Comparison of ENCODE assay signal across 5 cellular contexts in the genomic region with DNA sequence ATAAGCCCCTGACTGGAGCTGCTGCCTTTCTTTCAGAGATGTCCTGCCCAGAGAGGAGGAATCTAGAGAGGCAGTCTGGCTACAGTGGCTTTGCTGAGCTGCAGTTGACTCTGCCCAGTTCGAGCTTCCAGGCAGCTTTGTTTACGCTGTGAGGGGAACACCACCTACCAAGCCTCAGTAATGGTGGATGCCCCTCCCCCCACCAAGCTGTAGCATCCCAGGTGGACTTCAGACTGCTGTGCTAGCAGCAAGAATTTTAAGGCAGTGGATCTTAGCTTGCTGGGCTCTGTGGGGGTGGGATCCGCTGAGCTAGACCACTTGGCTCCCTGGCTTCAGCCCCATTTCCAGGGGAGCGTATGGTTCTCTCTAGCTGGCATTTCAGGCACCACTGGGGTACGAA. TPM values are rescaled to one million over a fixed set of nuclear protein-coding genes. Genes with fewer than 3 reads are reported as not detected.
DNase-seq lines count a peak whose midpoint lies in the region; ATAC-seq, FAIRE-seq and TF ChIP-seq lines count a peak whose summit lies in the region.
"Not testable (repeated sequence)": the region's sequence is repeated elsewhere in the genome, so short reads cannot be mapped to it uniquely, and the experiment has no call there.

No MANE protein-coding gene starts in this region.

- H3K79me2 ChIP-seq in GM23338 (replicated peaks; ENCODE audit: insufficient read depth); HepG2 (ENCODE audit: insufficient read depth, low read length): not testable (repeated sequence)

- POLR2A ChIA-PET in WTC11 (lab: Charles Lee): interaction anchor here (1.2 kb wide), 1 partner anchor 114 kb away, joined by 3 read pairs; no protein-coding TSS in a partner anchor
- POLR2A ChIA-PET in HepG2 (lab: Yijun Ruan, JAX): not testable (repeated sequence)

- peaks cover 0 to 82% (median 35%) of the 10 kb centered on the region in 11 experiments; a peak in 15 of 22 replicates for H3K9me3 ChIP-seq in BLaER1 treated with 17β-estradiol and CSF1 and Interleukin-3, amounts not matched to agents 10 nM and 100 nM (replicated peaks in 1 of 11)
- H3K9me3 ChIP-seq in endodermal cell (ENCODE audit: control insufficient read depth, low read length); HepG2 (ENCODE audit: low read length): not testable (repeated sequence)

- H3K9ac ChIP-seq in BLaER1 treated with 17β-estradiol and CSF1 and Interleukin-3, amounts not matched to agents 10 nM and 100 nM; endodermal cell (ENCODE audit: extremely low read depth, low read length, poor library complexity, severe bottlenecking); HepG2 (ENCODE audit: insufficient read depth, low read depth, low read length): not testable (repeated sequence)

- not testable (repeated sequence) for H3F3A ChIP-seq in GM23338 (replicated peaks; ENCODE audit: low read depth)

- H3K4me1 Mint-ChIP-seq in GM23338, WTC11, endodermal cell: not testable (repeated sequence)

- not testable (repeated sequence) for H3K9me3 Mint-ChIP-seq in GM23338, endodermal cell
- peaks cover 10% of the 10 kb centered on the region; the same call in 1 of the 2 replicates for H3K9me3 Mint-ChIP-seq in WTC11

- H3K27ac ChIP-seq in BLaER1 treated with 17β-estradiol and CSF1 and Interleukin-3, amounts not matched to agents 10 nM and 100 nM; GM23338 (ENCODE audit: low read depth); endodermal cell (ENCODE audit: low read depth, low read length); HepG2 (ENCODE audit: extremely low read length, insufficient read depth, low read length): not testable (repeated sequence)

- peak overlapping the region in 9 of 11 experiments; percentile 8 to 59 (median 42); a peak in 16 of 22 replicates for H3K4me2 ChIP-seq in BLaER1 treated with 17β-estradiol and CSF1 and Interleukin-3, amounts not matched to agents 10 nM and 100 nM
- not testable (repeated sequence) for H3K4me2 ChIP-seq in GM23338
- peak overlapping the region; percentile 23; the same call in 1 of the 2 replicates for H3K4me2 ChIP-seq in HepG2 (ENCODE audit: low read depth, low read length)

- in situ Hi-C loops in HepG2 (cut with HindIII; ENCODE audit: extremely low pct_ligation_motif_present, low pct_unique_long_range_greater_than_20kb): not testable (repeated sequence)

- BruUV-seq in HepG2 (replicated peaks; lab: Mats Ljungman, UMichigan): not testable (repeated sequence)

- DNase-seq in GM23338 (ENCODE audit: low spot score) (peak; percentile 21), WTC11 (ENCODE audit: low spot score) (peak; percentile 31), endodermal cell (peak; percentile 60), HepG2 (ENCODE audit: low spot score) (peak; percentile 29)

- H4K20me1 ChIP-seq in BLaER1 treated with 17β-estradiol and CSF1 and Interleukin-3, amounts not matched to agents 10 nM and 100 nM; GM23338 (replicated peaks; ENCODE audit: insufficient read depth); HepG2 (ENCODE audit: insufficient read depth, low read length): not testable (repeated sequence)

- not testable (repeated sequence) for H3K4me3 Mint-ChIP-seq in GM23338, WTC11, endodermal cell

- TF ChIP-seq EP300 in HepG2 (IDR thresholded peaks at IDR 0.05; ENCODE audit: low read depth in 2 of 2, low read length in 2 of 2); HepG2 (CRISPR knock-in tag; IDR thresholded peaks at IDR 0.05; ENCODE audit: borderline replicate concordance): not testable (repeated sequence)

- not testable (repeated sequence) for H3K36me3 Mint-ChIP-seq in GM23338 (ENCODE audit: low read depth); WTC11; endodermal cell (ENCODE audit: low read depth)

- not testable (repeated sequence) for H3K27me3 ChIP-seq in BLaER1 treated with 17β-estradiol and CSF1 and Interleukin-3, amounts not matched to agents 10 nM and 100 nM; GM23338 (ENCODE audit: insufficient read depth); endodermal cell (ENCODE audit: control insufficient read depth, insufficient read depth, low read length, poor library complexity, severe bottlenecking); HepG2 (ENCODE audit: control insufficient read depth in 1 of 2, insufficient read depth in 2 of 2, low read length in 2 of 2)

- H3K36me3 ChIP-seq in BLaER1 treated with 17β-estradiol and CSF1 and Interleukin-3, amounts not matched to agents 10 nM and 100 nM; GM23338 (ENCODE audit: insufficient read depth); endodermal cell (ENCODE audit: control insufficient read depth, insufficient read depth, low read length); HepG2 (replicated peaks in 1 of 2; ENCODE audit: control insufficient read depth in 1 of 2, insufficient read depth in 2 of 2, low read length in 2 of 2): not testable (repeated sequence)

- not testable (repeated sequence) for H3K4me3 ChIP-seq in BLaER1 treated with 17β-estradiol and CSF1 and Interleukin-3, amounts not matched to agents 10 nM and 100 nM; GM23338; endodermal cell (ENCODE audit: low read length)
- H3K4me3 ChIP-seq in HepG2 (replicated peaks in 1 of 3; ENCODE audit: insufficient read depth in 1 of 3, low read depth in 2 of 3, low read length in 3 of 3): peak overlapping the region in 1 of 3 experiments; percentile 16; a peak in 1 of 6 replicates

- CTCF ChIA-PET in WTC11 (lab: Charles Lee): interaction anchor here (1.2 to 1.7 kb wide), 2 partner anchors 21 to 206 kb away, joined by 4 to 7 read pairs; no protein-coding TSS in a partner anchor
- CTCF ChIA-PET in HepG2 (lab: Yijun Ruan, JAX; ENCODE audit: low intra/inter-chr PET ratio, low total read pairs): not testable (repeated sequence)

- not testable (repeated sequence) for TF ChIP-seq CTCF in GM23338 (conservative IDR thresholded peaks at IDR 0.05; ENCODE audit: low read depth in 2 of 2); WTC11 (IDR thresholded peaks at IDR 0.05); endodermal cell (conservative IDR thresholded peaks at IDR 0.05); HepG2 (CRISPR knock-in tag; IDR thresholded peaks at IDR 0.05)

- FAIRE-seq in HepG2 (lab: Jason Lieb, UNC): not testable (repeated sequence)

- peak; percentile 40; the same call in 2 of the 3 replicates for ATAC-seq in GM23338
- not testable (repeated sequence) for ATAC-seq in WTC11, HepG2

- peak overlapping the region; percentile 59; the same call in 1 of the 2 replicates for H2AFZ ChIP-seq in GM23338
- not testable (repeated sequence) for H2AFZ ChIP-seq in HepG2 (ENCODE audit: low read length)

- H3K27me3 Mint-ChIP-seq in GM23338 (ENCODE audit: insufficient read depth, low read depth, poor library complexity); endodermal cell (ENCODE audit: insufficient read depth): not testable (repeated sequence)
- peaks cover 35% of the 10 kb centered on the region for H3K27me3 Mint-ChIP-seq in WTC11 (ENCODE audit: low read depth)

- not testable (repeated sequence) for TF ChIP-seq POLR2A in HepG2 (IDR thresholded peaks at IDR 0.05; ENCODE audit: insufficient read depth in 1 of 2, low read depth in 2 of 2, low read length in 2 of 2)

- intact Hi-C loops in HepG2 (cut with micrococcal nuclease; ENCODE audit: unreplicated experiment): not testable (repeated sequence)

- not testable (repeated sequence) for TF ChIP-seq RAD21 in HepG2 (CRISPR knock-in tag; IDR thresholded peaks at IDR 0.05)

- not testable (repeated sequence) for H3K9me2 ChIP-seq in GM23338 (ENCODE audit: insufficient read depth)

- WGBS in endodermal cell (ENCODE audit: insufficient coverage in 1 of 2, insufficient read length in 1 of 2), 2 experiments: 85% methylated on average over 4 to 5 of the region's 5 CpGs
- no CpG with 5 or more reads among the region's 5 CpGs for WGBS in HepG2 (ENCODE audit: low lambda C conversion rate)

- H3K4me1 ChIP-seq in BLaER1 treated with 17β-estradiol and CSF1 and Interleukin-3, amounts not matched to agents 10 nM and 100 nM: peaks cover 0 to 25% (median 18%) of the 10 kb centered on the region in 10 experiments; a peak in 17 of 20 replicates
- not testable (repeated sequence) for H3K4me1 ChIP-seq in GM23338 (ENCODE audit: insufficient read depth); endodermal cell (ENCODE audit: control insufficient read depth, insufficient read depth, low read length)
- peaks cover 11% of the 10 kb centered on the region; the same call in 1 of the 2 replicates for H3K4me1 ChIP-seq in HepG2 (ENCODE audit: insufficient read depth, low read length)

- not testable (repeated sequence) for H3K27ac Mint-ChIP-seq in GM23338, WTC11, endodermal cell

RNA-seq across cellular contexts. Expression of a gene that starts 39.8 kb away (rescaled TPM):
- 0.04 TPM in 1 of 2 replicates, not detected in the other for total RNA-seq in GM23338 (2014; rRNA removed; shearing (Covaris generic))
- 0.19 TPM in 1 of 2 replicates, not detected in the other for polyA plus RNA-seq in GM23338 (2016; fragmentation: Nextera tagmentation; extraction: Ambion mirVana)
- 0.26 to 0.53 TPM (median 0.27 TPM) in 3 replicates for total RNA-seq in WTC11 (2021)
- total RNA-seq in endodermal cell: under 1 TPM; 0.31 to 0.71 TPM
- polyA plus RNA-seq in endodermal cell (2013, experiment 1 of 2): 4.5 TPM
- polyA plus RNA-seq in endodermal cell (2013, experiment 2 of 2): 4.8 TPM
- total RNA-seq in HepG2 (2016; rRNA removed; fragmentation: Illumina TruSeq; extraction: Trizol): not detected in 2 replicates
- total RNA-seq in HepG2 (2016; cell fraction: cytosol; rRNA removed; fragmentation: Illumina TruSeq; extraction: Trizol; ENCODE audit: low read depth): not detected in 2 replicates
- total RNA-seq in HepG2 (2016; cell fraction: insoluble cytoplasmic fraction; rRNA removed; fragmentation: Illumina TruSeq; extraction: Trizol): not detected in 2 replicates
- not detected in 2 replicates for total RNA-seq in HepG2 (2016; cell fraction: membrane; rRNA removed; fragmentation: Illumina TruSeq; extraction: Trizol)
- total RNA-seq in HepG2 (2016; cell fraction: nucleus; rRNA removed; fragmentation: Illumina TruSeq; extraction: Trizol): not detected in 2 replicates
- not detected in 2 replicates for polyA plus RNA-seq in HepG2 (2011; rRNA removed)
- not detected in 2 replicates for polyA plus RNA-seq in HepG2 (2011; cell fraction: cytosol; rRNA removed)
- polyA plus RNA-seq in HepG2 (2011; cell fraction: nucleus; rRNA removed): not detected in 2 replicates
- polyA plus RNA-seq in HepG2 (2012): not detected in 2 replicates
- not detected in 2 replicates for polyA plus RNA-seq in HepG2 (2016; cell fraction: cytosol; fragmentation: Illumina TruSeq; extraction: Trizol; ENCODE audit: low read depth)
- polyA plus RNA-seq in HepG2 (2016; cell fraction: insoluble cytoplasmic fraction; fragmentation: Illumina TruSeq; extraction: Trizol; ENCODE audit: low read depth): not detected in 2 replicates
- polyA plus RNA-seq in HepG2 (2016; cell fraction: membrane; fragmentation: Illumina TruSeq; extraction: Trizol; ENCODE audit: low read depth): not detected in 2 replicates
- not detected in 2 replicates for polyA plus RNA-seq in HepG2 (2016; cell fraction: nucleus; fragmentation: Illumina TruSeq; extraction: Trizol; ENCODE audit: insufficient read depth, low read depth)
- polyA minus RNA-seq in HepG2 (2011; rRNA and poly(A)+ RNA removed; ENCODE audit: low replicate concordance): 43.9 TPM in 1 of 2 replicates, not detected in the other
- polyA minus RNA-seq in HepG2 (2011; cell fraction: cytosol; rRNA and poly(A)+ RNA removed): not detected in 2 replicates
- not detected in 2 replicates for polyA minus RNA-seq in HepG2 (2011; cell fraction: nucleus; rRNA and poly(A)+ RNA removed)
